In the genomic region with DNA sequence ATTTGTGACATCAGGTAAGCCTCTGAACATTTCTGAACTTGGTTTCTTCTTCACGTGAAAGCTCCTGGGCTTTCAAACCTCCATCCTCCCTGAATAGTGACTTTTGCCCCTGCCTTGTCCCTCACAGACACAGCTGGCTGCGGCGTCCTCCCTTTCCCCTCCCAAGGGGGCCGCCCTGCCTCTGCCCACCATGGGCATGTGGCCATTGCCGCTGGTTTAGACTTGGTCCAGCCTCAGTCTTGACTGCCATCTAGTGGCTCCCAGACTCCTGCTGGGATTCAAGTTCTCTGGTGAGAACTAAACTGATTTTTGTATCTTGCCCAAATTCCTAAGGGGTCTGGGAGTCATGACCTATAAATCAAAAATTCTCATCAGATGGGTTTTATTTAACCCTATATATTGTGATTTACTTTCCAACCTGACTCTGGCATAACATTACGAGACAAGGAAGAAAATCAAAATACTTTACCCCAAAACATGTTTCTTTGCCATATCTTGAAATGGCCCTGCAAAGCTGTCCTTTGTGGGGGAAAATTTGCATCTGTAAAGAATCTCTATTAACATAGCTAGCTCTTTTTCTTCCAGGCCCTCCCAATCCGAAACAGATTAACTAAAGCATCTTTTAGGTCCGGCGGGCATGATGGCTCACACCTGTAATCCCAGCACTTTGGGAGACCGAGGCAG, we compare ENCODE assay signal across 1 cellular context.
A peak's percentile ranks its signal among the peaks of the same experiment; 100 is the strongest.
TF ChIP-seq lines count a peak whose summit lies in the region.

No MANE protein-coding gene starts in this region.

TF ChIP-seq in HCT116, 20 proteins besides CTCF, POLR2A, EP300 and RAD21:
- peak; percentile 74 for TF ChIP-seq YY1 (IDR thresholded peaks at IDR 0.05; ENCODE audit: extremely low read depth, insufficient replicate concordance, low read depth, low read length)
